Comparison of ENCODE assay signal across 19 cellular contexts in the genomic region with DNA sequence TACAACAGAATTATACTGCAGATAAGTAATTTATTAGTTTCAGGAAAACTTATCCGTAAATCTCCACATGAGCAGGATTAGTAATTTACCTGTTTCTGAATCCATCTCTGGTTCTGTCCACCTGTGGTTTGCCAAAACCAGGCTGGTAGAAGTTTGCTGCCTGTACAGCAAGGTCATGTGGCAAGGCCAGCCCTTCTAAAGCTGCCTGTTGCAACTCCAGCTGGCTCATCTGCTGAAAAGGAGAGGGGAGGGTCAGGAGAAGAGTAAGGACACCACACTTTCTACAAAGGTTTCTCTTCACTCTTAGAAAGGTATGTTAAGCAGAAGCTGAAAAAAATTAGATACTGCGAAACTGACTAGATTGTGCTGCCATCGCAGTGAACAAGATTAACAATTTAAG. TPM values are rescaled to one million over a fixed set of nuclear protein-coding genes. Genes with fewer than 3 reads are reported as not detected.
A peak's percentile ranks its signal among the peaks of the same experiment; 100 is the strongest.
DNase-seq lines count a peak whose midpoint lies in the region; ATAC-seq, FAIRE-seq and TF ChIP-seq lines count a peak whose summit lies in the region.
"Had no signal": no experiment of that assay in that cellular context is flagged by ENCODE, and none has a peak within 500 bp of the region (broad histone marks: within the 10 kb centered on the region; RNA-seq: fewer than 3 reads in every experiment).

No MANE protein-coding gene starts in this region.

- POLR2A ChIA-PET in HepG2 (lab: Yijun Ruan, JAX): interaction anchor here (0.5 to 0.6 kb wide), 2 partner anchors 23 to 207 kb away, joined by 5 read pairs; no protein-coding TSS in a partner anchor

- H3K27ac ChIP-seq in right lobe of liver: no peak overlapping the region
- H3K27ac ChIP-seq in HepG2 (ENCODE audit: extremely low read length, insufficient read depth, low read length): no peak overlapping the region
- H3K27ac ChIP-seq in heart left ventricle: peak overlapping the region in 11 of 12 donors; percentile 5 to 88 (median 66)
- H3K27ac ChIP-seq in ascending aorta: no peak overlapping the region

- TF ChIP-seq RAD21 in HepG2 (CRISPR knock-in tag; IDR thresholded peaks at IDR 0.05): no peak

- H3K36me3 ChIP-seq in right lobe of liver (peaks cover 0 to 33% (median 0%) of the 10 kb centered on the region in 4 donors), HepG2 (replicated peaks in 1 of 2; ENCODE audit: control insufficient read depth in 1 of 2, insufficient read depth in 2 of 2, low read length in 2 of 2) (peaks cover 14 to 51% of the 10 kb centered on the region in 2 experiments), heart left ventricle (peaks cover 0 to 85% (median 47%) of the 10 kb centered on the region in 9 donors), ascending aorta (peaks cover 46 to 54% of the 10 kb centered on the region in 2 donors)

- intact Hi-C loops in right lobe of liver (cut with DNase I) (no loop called here), HepG2 (cut with micrococcal nuclease; ENCODE audit: unreplicated experiment) (no loop called here), heart left ventricle (cut with DNase I) (no loop called here), ascending aorta (cut with DNase I) (no loop called here)

- in situ Hi-C loops in HepG2 (cut with HindIII; ENCODE audit: extremely low pct_ligation_motif_present, low pct_unique_long_range_greater_than_20kb): no loop called here

- CTCF ChIA-PET in HepG2 (lab: Yijun Ruan, JAX; ENCODE audit: low intra/inter-chr PET ratio, low total read pairs): no interaction called here

- H2AFZ ChIP-seq in HepG2 (ENCODE audit: low read length): no peak overlapping the region

- H3K9ac ChIP-seq in HepG2 (ENCODE audit: insufficient read depth, low read depth, low read length): no peak overlapping the region

- H3K4me3 ChIP-seq in right lobe of liver: no peak overlapping the region
- no peak overlapping the region for H3K4me3 ChIP-seq in HepG2 (replicated peaks in 1 of 3; ENCODE audit: insufficient read depth in 1 of 3, low read depth in 2 of 3, low read length in 3 of 3)
- no peak overlapping the region for H3K4me3 ChIP-seq in heart left ventricle
- no peak overlapping the region for H3K4me3 ChIP-seq in ascending aorta

- H3K4me1 ChIP-seq in right lobe of liver (peaks cover 0 to 8% (median 0%) of the 10 kb centered on the region in 4 donors), HepG2 (ENCODE audit: insufficient read depth, low read length) (no peaks in the 10 kb centered on the region), heart left ventricle (peaks cover 0 to 69% (median 17%) of the 10 kb centered on the region in 12 donors), ascending aorta (no peaks in the 10 kb centered on the region)

- no peaks in the 10 kb centered on the region for H3K27me3 ChIP-seq in right lobe of liver
- no peaks in the 10 kb centered on the region for H3K27me3 ChIP-seq in HepG2 (ENCODE audit: control insufficient read depth in 1 of 2, insufficient read depth in 2 of 2, low read length in 2 of 2)
- no peaks in the 10 kb centered on the region for H3K27me3 ChIP-seq in heart left ventricle
- H3K27me3 ChIP-seq in ascending aorta: no peaks in the 10 kb centered on the region

- no peaks in the 10 kb centered on the region for H3K79me2 ChIP-seq in HepG2 (ENCODE audit: insufficient read depth, low read length)

- TF ChIP-seq EP300 in HepG2 (IDR thresholded peaks at IDR 0.05; ENCODE audit: low read depth in 2 of 2, low read length in 2 of 2) (no peak), HepG2 (CRISPR knock-in tag; IDR thresholded peaks at IDR 0.05; ENCODE audit: borderline replicate concordance) (no peak)

- TF ChIP-seq POLR2A in right lobe of liver (IDR thresholded peaks at IDR 0.05) (no peak), HepG2 (IDR thresholded peaks at IDR 0.05; ENCODE audit: insufficient read depth in 1 of 2, low read depth in 2 of 2, low read length in 2 of 2) (no peak), heart left ventricle (IDR thresholded peaks at IDR 0.05) (no peak)

- no peaks in the 10 kb centered on the region for H3K9me3 ChIP-seq in right lobe of liver
- no peaks in the 10 kb centered on the region for H3K9me3 ChIP-seq in HepG2 (ENCODE audit: low read length)
- no peaks in the 10 kb centered on the region for H3K9me3 ChIP-seq in heart left ventricle
- H3K9me3 ChIP-seq in ascending aorta: no peaks in the 10 kb centered on the region

- WGBS in right lobe of liver (ENCODE audit: insufficient coverage, low coverage, low lambda C conversion rate, missing lambda C conversion rate): 94% methylated on average over 3 of the region's 3 CpGs
- 96% methylated on average over 3 of the region's 3 CpGs for WGBS in HepG2 (ENCODE audit: low lambda C conversion rate)
- WGBS in heart left ventricle, 4 donors: 85 to 94% (median 91%) methylated on average over 3 of the region's 3 CpGs

- H4K20me1 ChIP-seq in HepG2 (ENCODE audit: insufficient read depth, low read length): no peaks in the 10 kb centered on the region

- no peak for FAIRE-seq in HepG2 (lab: Jason Lieb, UNC)
- FAIRE-seq: A204.1, G401.6, GM12892, H1, RCC 7860 had no signal

- ATAC-seq in right lobe of liver (peak; percentile 33 to 89 (median 52)), HepG2 (no peak), heart left ventricle (peak in 2 of 4 donors; percentile 30 to 47), left lobe of liver (peak; percentile 84)
- ATAC-seq: HCT116 had no signal

- no peak overlapping the region for H3K4me2 ChIP-seq in HepG2 (ENCODE audit: low read depth, low read length)

- BruUV-seq in HepG2 (replicated peaks; lab: Mats Ljungman, UMichigan): no TSS peak

- DNase-seq in right lobe of liver (no peak), HepG2 (ENCODE audit: low spot score) (no peak), heart left ventricle (peak in 2 of 5 donors; percentile 39 to 44), left lobe of liver (ENCODE audit: low spot score) (no peak), NCI-H2081 treated with DMSO at 0.1 percent for 48 hours (lab: John Stamatoyannopoulos, UW) (no peak), AG08395 (ENCODE audit: low spot score) (no peak), ascending aorta (ENCODE audit: low spot score in 2 of 2) (no peak)
- DNase-seq: Kasumi-1, NCI-H1417, NCI-H1694 treated with DMSO at 0.1 percent for 48 hours, NCI-H446 treated with DMSO at 0.1 percent for 48 hours, NCI-H526 treated with DMSO at 0.1 percent for 48 hours, OCI-M1 had no signal

- TF ChIP-seq CTCF in right lobe of liver (IDR thresholded peaks at IDR 0.05) (no peak), HepG2 (CRISPR knock-in tag; IDR thresholded peaks at IDR 0.05) (no peak), heart left ventricle (IDR thresholded peaks at IDR 0.05) (no peak), ascending aorta (IDR thresholded peaks at IDR 0.05) (no peak)

RNA-seq across cellular contexts. Expression of a gene that starts 42.3 kb away (rescaled TPM):
- total RNA-seq in right lobe of liver: 10 to 100 TPM in 2 of 6 experiments, 1 to 10 TPM in 4; 4.2 to 11.9 (median 8.3) TPM
- total RNA-seq in HepG2 (2016; rRNA removed; fragmentation: Illumina TruSeq; extraction: Trizol): 12.3 and 14.0 TPM in 2 replicates
- total RNA-seq in HepG2 (2016; cell fraction: cytosol; rRNA removed; fragmentation: Illumina TruSeq; extraction: Trizol; ENCODE audit: low read depth): 7.3 TPM in 2 replicates
- 9.2 and 11.4 TPM in 2 replicates for total RNA-seq in HepG2 (2016; cell fraction: insoluble cytoplasmic fraction; rRNA removed; fragmentation: Illumina TruSeq; extraction: Trizol)
- 8.2 and 8.4 TPM in 2 replicates for total RNA-seq in HepG2 (2016; cell fraction: membrane; rRNA removed; fragmentation: Illumina TruSeq; extraction: Trizol)
- 14.1 and 16.0 TPM in 2 replicates for total RNA-seq in HepG2 (2016; cell fraction: nucleus; rRNA removed; fragmentation: Illumina TruSeq; extraction: Trizol)
- 11.9 and 15.1 TPM in 2 replicates for polyA plus RNA-seq in HepG2 (2011; rRNA removed)
- polyA plus RNA-seq in HepG2 (2011; cell fraction: cytosol; rRNA removed): 9.5 and 9.7 TPM in 2 replicates
- polyA plus RNA-seq in HepG2 (2011; cell fraction: nucleus; rRNA removed): 18.6 and 26.1 TPM in 2 replicates
- polyA plus RNA-seq in HepG2 (2012): 13.8 and 16.8 TPM in 2 replicates
- 2.1 and 2.2 TPM in 2 replicates for polyA plus RNA-seq in HepG2 (2016; cell fraction: cytosol; fragmentation: Illumina TruSeq; extraction: Trizol; ENCODE audit: low read depth)
- 14.9 and 16.1 TPM in 2 replicates for polyA plus RNA-seq in HepG2 (2016; cell fraction: insoluble cytoplasmic fraction; fragmentation: Illumina TruSeq; extraction: Trizol; ENCODE audit: low read depth)
- 4.8 and 5.1 TPM in 2 replicates for polyA plus RNA-seq in HepG2 (2016; cell fraction: membrane; fragmentation: Illumina TruSeq; extraction: Trizol; ENCODE audit: low read depth)
- polyA plus RNA-seq in HepG2 (2016; cell fraction: nucleus; fragmentation: Illumina TruSeq; extraction: Trizol; ENCODE audit: insufficient read depth, low read depth): 39.1 and 47.3 TPM in 2 replicates
- polyA minus RNA-seq in HepG2 (2011; rRNA and poly(A)+ RNA removed; ENCODE audit: low replicate concordance): 22.1 and 23.5 TPM in 2 replicates
- 10.5 and 14.5 TPM in 2 replicates for polyA minus RNA-seq in HepG2 (2011; cell fraction: cytosol; rRNA and poly(A)+ RNA removed)
- polyA minus RNA-seq in HepG2 (2011; cell fraction: nucleus; rRNA and poly(A)+ RNA removed): 26.1 and 28.6 TPM in 2 replicates
- 10 to 100 TPM; 12.1 to 31.2 (median 23.8) TPM for total RNA-seq in heart left ventricle
- polyA plus RNA-seq in heart left ventricle: 10 to 100 TPM in 1 of 2 donors, 1 to 10 TPM in 1; 8.3 to 13.6 TPM
- 8.9 TPM for total RNA-seq in left lobe of liver
- 12.7 TPM for total RNA-seq in ascending aorta

RNA-seq across cellular contexts. Expression of a gene that starts 47.9 kb away (rescaled TPM):
- total RNA-seq in right lobe of liver (10 to 100 TPM; 24.2 to 34.7 (median 26.5) TPM), HepG2 (2016; rRNA removed; fragmentation: Illumina TruSeq; extraction: Trizol) (94.8 and 98.8 TPM in 2 replicates), heart left ventricle (10 to 100 TPM; 50.1 to 88.0 (median 55.3) TPM), left lobe of liver (18.6 TPM), ascending aorta (6.9 TPM)
- total RNA-seq in HepG2 (2016; cell fraction: cytosol; rRNA removed; fragmentation: Illumina TruSeq; extraction: Trizol; ENCODE audit: low read depth): 58.6 and 75.0 TPM in 2 replicates
- total RNA-seq in HepG2 (2016; cell fraction: insoluble cytoplasmic fraction; rRNA removed; fragmentation: Illumina TruSeq; extraction: Trizol): 87.5 and 109 TPM in 2 replicates
- total RNA-seq in HepG2 (2016; cell fraction: membrane; rRNA removed; fragmentation: Illumina TruSeq; extraction: Trizol): 55.1 and 58.3 TPM in 2 replicates
- 52.6 and 55.8 TPM in 2 replicates for total RNA-seq in HepG2 (2016; cell fraction: nucleus; rRNA removed; fragmentation: Illumina TruSeq; extraction: Trizol)
- polyA plus RNA-seq in HepG2 (2011; rRNA removed) (39.1 and 59.0 TPM in 2 replicates), heart left ventricle (10 to 100 TPM; 63.1 to 94.8 TPM)
- 41.9 and 50.0 TPM in 2 replicates for polyA plus RNA-seq in HepG2 (2011; cell fraction: cytosol; rRNA removed)
- 16.2 and 19.6 TPM in 2 replicates for polyA plus RNA-seq in HepG2 (2011; cell fraction: nucleus; rRNA removed)
- polyA plus RNA-seq in HepG2 (2012): 50.6 and 61.7 TPM in 2 replicates
- polyA plus RNA-seq in HepG2 (2016; cell fraction: cytosol; fragmentation: Illumina TruSeq; extraction: Trizol; ENCODE audit: low read depth): 44.0 and 51.8 TPM in 2 replicates
- polyA plus RNA-seq in HepG2 (2016; cell fraction: insoluble cytoplasmic fraction; fragmentation: Illumina TruSeq; extraction: Trizol; ENCODE audit: low read depth): 98.2 and 115 TPM in 2 replicates
- polyA plus RNA-seq in HepG2 (2016; cell fraction: membrane; fragmentation: Illumina TruSeq; extraction: Trizol; ENCODE audit: low read depth): 42.6 and 42.8 TPM in 2 replicates
- 76.3 and 79.7 TPM in 2 replicates for polyA plus RNA-seq in HepG2 (2016; cell fraction: nucleus; fragmentation: Illumina TruSeq; extraction: Trizol; ENCODE audit: insufficient read depth, low read depth)
- polyA minus RNA-seq in HepG2 (2011; rRNA and poly(A)+ RNA removed; ENCODE audit: low replicate concordance): 28.2 and 51.0 TPM in 2 replicates
- polyA minus RNA-seq in HepG2 (2011; cell fraction: cytosol; rRNA and poly(A)+ RNA removed): 38.0 and 41.7 TPM in 2 replicates
- 37.7 and 41.8 TPM in 2 replicates for polyA minus RNA-seq in HepG2 (2011; cell fraction: nucleus; rRNA and poly(A)+ RNA removed)

RNA-seq across cellular contexts. Expression of a gene that starts 49.0 kb away (rescaled TPM):
- 10 to 100 TPM in 2 of 6 experiments, 1 to 10 TPM in 4; 7.0 to 14.0 (median 8.7) TPM for total RNA-seq in right lobe of liver
- 6.2 and 20.5 TPM in 2 replicates for total RNA-seq in HepG2 (2016; rRNA removed; fragmentation: Illumina TruSeq; extraction: Trizol)
- 12.0 and 12.8 TPM in 2 replicates for total RNA-seq in HepG2 (2016; cell fraction: cytosol; rRNA removed; fragmentation: Illumina TruSeq; extraction: Trizol; ENCODE audit: low read depth)
- total RNA-seq in HepG2 (2016; cell fraction: insoluble cytoplasmic fraction; rRNA removed; fragmentation: Illumina TruSeq; extraction: Trizol): 5.1 and 23.0 TPM in 2 replicates
- 9.4 and 10.5 TPM in 2 replicates for total RNA-seq in HepG2 (2016; cell fraction: membrane; rRNA removed; fragmentation: Illumina TruSeq; extraction: Trizol)
- total RNA-seq in HepG2 (2016; cell fraction: nucleus; rRNA removed; fragmentation: Illumina TruSeq; extraction: Trizol): 29.9 and 34.8 TPM in 2 replicates
- 40.1 and 47.1 TPM in 2 replicates for polyA plus RNA-seq in HepG2 (2011; rRNA removed)
- 10.2 and 16.0 TPM in 2 replicates for polyA plus RNA-seq in HepG2 (2011; cell fraction: cytosol; rRNA removed)
- polyA plus RNA-seq in HepG2 (2011; cell fraction: nucleus; rRNA removed): 348 and 418 TPM in 2 replicates
- polyA plus RNA-seq in HepG2 (2012): 24.6 and 25.8 TPM in 2 replicates
- polyA plus RNA-seq in HepG2 (2016; cell fraction: cytosol; fragmentation: Illumina TruSeq; extraction: Trizol; ENCODE audit: low read depth): 1.7 and 2.7 TPM in 2 replicates
- polyA plus RNA-seq in HepG2 (2016; cell fraction: insoluble cytoplasmic fraction; fragmentation: Illumina TruSeq; extraction: Trizol; ENCODE audit: low read depth): 4.5 and 5.0 TPM in 2 replicates
- 3.1 and 3.2 TPM in 2 replicates for polyA plus RNA-seq in HepG2 (2016; cell fraction: membrane; fragmentation: Illumina TruSeq; extraction: Trizol; ENCODE audit: low read depth)
- polyA plus RNA-seq in HepG2 (2016; cell fraction: nucleus; fragmentation: Illumina TruSeq; extraction: Trizol; ENCODE audit: insufficient read depth, low read depth): 84.2 and 91.0 TPM in 2 replicates
- 27.1 and 44.8 TPM in 2 replicates for polyA minus RNA-seq in HepG2 (2011; rRNA and poly(A)+ RNA removed; ENCODE audit: low replicate concordance)
- polyA minus RNA-seq in HepG2 (2011; cell fraction: cytosol; rRNA and poly(A)+ RNA removed): 6.7 and 7.4 TPM in 2 replicates
- polyA minus RNA-seq in HepG2 (2011; cell fraction: nucleus; rRNA and poly(A)+ RNA removed): 93.3 and 102 TPM in 2 replicates
- total RNA-seq in heart left ventricle: 10 to 100 TPM in 1 of 9 donors, 1 to 10 TPM in 8; 2.2 to 18.3 (median 6.4) TPM
- 1 to 10 TPM; 4.8 to 8.1 TPM for polyA plus RNA-seq in heart left ventricle
- total RNA-seq in left lobe of liver: 7.6 TPM
- 31.0 TPM for total RNA-seq in ascending aorta

Comparison
In these comparisons a context has a peak if more than half of its experiments do, and no peak if none do; other contexts are left out.
1. H3K27ac ChIP-seq: peak in heart left ventricle (11 of 12); none in right lobe of liver (0 of 3), HepG2 (single experiment) and ascending aorta (0 of 2).